Comparison of ENCODE assay signal across 23 cellular contexts in genomic region chr3:8436667-8437287, GRCh38.
DNase-seq lines count a peak whose midpoint lies in the region; ATAC-seq and TF ChIP-seq lines count a peak whose summit lies in the region.
"Had no signal": no experiment of that assay in that cellular context is flagged by ENCODE, and none has a peak within 500 bp of the region (broad histone marks: within the 10 kb centered on the region; RNA-seq: fewer than 3 reads in every experiment).

No MANE protein-coding gene starts in this region.

- H3K4me3 ChIP-seq in body of pancreas (no peak overlapping the region), left ventricle myocardium inferior (no peak overlapping the region), psoas muscle (no peak overlapping the region), aorta (ENCODE audit: low read length in 2 of 2) (no peak overlapping the region)
- H3K4me3 ChIP-seq: ascending aorta, esophagus squamous epithelium, skin epidermis, stomach had no signal

- H3K9me3 ChIP-seq in body of pancreas (no peaks in the 10 kb centered on the region), left ventricle myocardium inferior (replicated peaks) (no peaks in the 10 kb centered on the region), psoas muscle (no peaks in the 10 kb centered on the region), aorta (ENCODE audit: control insufficient read depth, low read length) (no peaks in the 10 kb centered on the region)
- H3K9me3 ChIP-seq: ascending aorta, esophagus squamous epithelium, stomach had no signal

- TF ChIP-seq CTCF in body of pancreas (IDR thresholded peaks at IDR 0.05), result no peak
- no peak for TF ChIP-seq CTCF in left ventricle myocardium inferior (IDR thresholded peaks at IDR 0.05; ENCODE audit: borderline replicate concordance)
- TF ChIP-seq CTCF in psoas muscle (IDR thresholded peaks at IDR 0.05), result no peak

- intact Hi-C loops in body of pancreas (cut with DNase I) (loop anchor here (5.0 kb wide), 1 partner anchor 191 kb away; no protein-coding TSS in a partner anchor), left ventricle myocardium inferior (cut with micrococcal nuclease) (no loop called here), psoas muscle (cut with DNase I) (no loop called here), aorta (cut with DNase I) (no loop called here)

- DNase-seq in body of pancreas (peak in 2 of 4 donors; percentile 18), left ventricle myocardium inferior (no peak), psoas muscle (no peak), aorta (no peak), iPS-NIHi7 (ENCODE audit: extremely low spot score) (no peak)
- DNase-seq: activated CD4-positive, alpha-beta memory T cell treated with anti-CD3 and anti-CD28 coated beads for 36 hours; activated CD8-positive, alpha-beta memory T cell treated with anti-CD3 and anti-CD28 coated beads, Interleukin-2, amount 50 U/mL, for 4 hours; CD4-positive, CD25-positive, alpha-beta regulatory T cell; central memory CD4-positive, alpha-beta T cell; endodermal cell; esophagus squamous epithelium; Kasumi-1; NCI-H1436; NCI-H345; NCI-H774; stimulated activated CD4-positive, alpha-beta T cell treated with anti-CD3 and anti-CD28 coated beads, Interleukin-1b, Interleukin-23, amount 100 ng/mL, for 48 hours; stimulated activated CD8-positive, alpha-beta memory T cell treated with anti-CD3 and anti-CD28 coated beads, Interleukin-4, amount 100 ng/mL, for 48 hours; stomach had no signal

- H3K36me3 ChIP-seq in body of pancreas (replicated peaks in 1 of 2; ENCODE audit: insufficient read depth in 1 of 2, low read depth in 2 of 2) (no peaks in the 10 kb centered on the region), left ventricle myocardium inferior (no peaks in the 10 kb centered on the region), psoas muscle (ENCODE audit: insufficient read depth in 1 of 2, low read depth in 1 of 2) (no peaks in the 10 kb centered on the region), aorta (ENCODE audit: control insufficient read depth in 1 of 2, insufficient read depth in 2 of 2, low read length in 1 of 2) (no peaks in the 10 kb centered on the region)
- H3K36me3 ChIP-seq: ascending aorta, esophagus squamous epithelium, stomach had no signal

- peak; percentile 68 for ATAC-seq in body of pancreas
- ATAC-seq in psoas muscle, result peak in 3 of 4 donors; percentile 48 to 67 (median 55)
- peak; percentile 36 for ATAC-seq in aorta (ENCODE audit: low FRiP score)
- no peak for ATAC-seq in HG03354 (IDR thresholded peaks at IDR 0.05; ENCODE audit: poor library complexity, severe bottlenecking, unreplicated experiment)
- no peak for ATAC-seq in HG02870 (IDR thresholded peaks at IDR 0.05; ENCODE audit: unreplicated experiment)
- ATAC-seq: activated T-helper 17 cell treated with anti-CD3 and anti-CD28 coated beads, Interleukin-2, amount 50 U/mL, for 72 hours had no signal

- H3K27ac ChIP-seq in body of pancreas (no peak overlapping the region), left ventricle myocardium inferior (replicated peaks) (peak overlapping the region; percentile 67), psoas muscle (no peak overlapping the region), aorta (ENCODE audit: low read depth in 1 of 2, low read length in 2 of 2) (no peak overlapping the region)
- H3K27ac ChIP-seq: ascending aorta, stomach had no signal

- H3K4me1 ChIP-seq in body of pancreas, result no peaks in the 10 kb centered on the region
- peaks cover 6% of the 10 kb centered on the region for H3K4me1 ChIP-seq in left ventricle myocardium inferior
- no peaks in the 10 kb centered on the region for H3K4me1 ChIP-seq in psoas muscle
- H3K4me1 ChIP-seq in aorta (ENCODE audit: control insufficient read depth in 1 of 2, insufficient read depth in 2 of 2, low read length in 2 of 2), result no peaks in the 10 kb centered on the region
- H3K4me1 ChIP-seq: ascending aorta had no signal

- 68 to 79% methylated on average over 7 to 8 of the region's 8 CpGs for WGBS in body of pancreas, 2 donors
- 48 to 62% (median 49%) methylated on average over 8 of the region's 8 CpGs for WGBS in psoas muscle, 3 donors
- 55% methylated on average over 8 of the region's 8 CpGs for WGBS in aorta, 2 donors

- TF ChIP-seq POLR2A in body of pancreas (IDR thresholded peaks at IDR 0.05), result no peak

- no peaks in the 10 kb centered on the region for H3K27me3 ChIP-seq in body of pancreas
- H3K27me3 ChIP-seq in left ventricle myocardium inferior (ENCODE audit: low read depth), result no peaks in the 10 kb centered on the region
- H3K27me3 ChIP-seq in psoas muscle (ENCODE audit: insufficient read depth in 3 of 3, low read length in 2 of 3), result no peaks in the 10 kb centered on the region
- no peaks in the 10 kb centered on the region for H3K27me3 ChIP-seq in aorta (ENCODE audit: control insufficient read depth in 1 of 2, insufficient read depth in 2 of 2, low read length in 1 of 2)
- H3K27me3 ChIP-seq: ascending aorta, esophagus squamous epithelium, stomach had no signal

Comparison
In these comparisons a context has a peak if more than half of its experiments do, and no peak if none do; other contexts are left out.
1. ATAC-seq: peak in body of pancreas (single experiment), psoas muscle (3 of 4) and aorta (single experiment); none in HG03354 (single experiment) and HG02870 (single experiment).